In genomic region chr14:23154876-23155587, GRCh38 we compare ENCODE assay signal across 8 cellular contexts. TPM values are rescaled to one million over a fixed set of nuclear protein-coding genes. Genes with fewer than 3 reads are reported as not detected.
DNase-seq lines count a peak whose midpoint lies in the region; ATAC-seq and TF ChIP-seq lines count a peak whose summit lies in the region.

No MANE protein-coding gene starts in this region.

- TF ChIP-seq RAD21 in SK-N-SH (IDR thresholded peaks at IDR 0.05; ENCODE audit: low read length) = no peak

- TF ChIP-seq CTCF in SK-N-SH (IDR thresholded peaks at IDR 0.05) (no peak), osteoblast (IDR thresholded peaks at IDR 0.05; ENCODE audit: extremely low read depth, low read depth, low read length) (no peak), GM13977 (IDR thresholded peaks at IDR 0.05; ENCODE audit: extremely low read depth, insufficient read depth, missing control alignments) (no peak)

- H3F3A ChIP-seq in SK-N-SH (replicated peaks; ENCODE audit: insufficient read depth) = no peaks in the 10 kb centered on the region

- H3K4me2 ChIP-seq in SK-N-SH (no peak overlapping the region), osteoblast (ENCODE audit: insufficient read depth, low read length) (peak overlapping the region; percentile 74)

- H4K20me1 ChIP-seq in SK-N-SH (ENCODE audit: insufficient read depth) (no peaks in the 10 kb centered on the region), osteoblast (ENCODE audit: insufficient read depth, low read length) (no peaks in the 10 kb centered on the region)

- ATAC-seq in HG02885 (IDR thresholded peaks at IDR 0.05; ENCODE audit: poor library complexity, unreplicated experiment) = no peak

- H2AFZ ChIP-seq in SK-N-SH (ENCODE audit: low read depth) = peak overlapping the region; percentile 24; the same call in 1 of the 2 replicates
- H2AFZ ChIP-seq in osteoblast (ENCODE audit: low read length) = peak overlapping the region; percentile 79

- H3K4me3 ChIP-seq in SK-N-SH (ENCODE audit: low read depth in 2 of 2, low read length in 1 of 2) (no peak overlapping the region), osteoblast (ENCODE audit: insufficient read depth, low read length) (peak overlapping the region; percentile 24)

- in situ Hi-C loops in GM13977 (cut with MboI; ENCODE audit: low pct_unique_long_range_greater_than_20kb, low sequenced_read_pairs, unreplicated experiment) = no loop called here

- H3K27me3 ChIP-seq in SK-N-SH (ENCODE audit: insufficient read depth) = peaks cover 9% of the 10 kb centered on the region; the same call in 1 of the 2 replicates
- H3K27me3 ChIP-seq in osteoblast (ENCODE audit: insufficient read depth, low read length) = no peaks in the 10 kb centered on the region

- H3K27ac ChIP-seq in SK-N-SH (ENCODE audit: low read depth in 2 of 2, low read length in 1 of 2) (no peak overlapping the region), osteoblast (ENCODE audit: low read depth, low read length) (peak overlapping the region; percentile 78)

- H3K79me2 ChIP-seq in SK-N-SH (ENCODE audit: insufficient read depth) (no peaks in the 10 kb centered on the region), osteoblast (ENCODE audit: insufficient read depth, low read length) (no peaks in the 10 kb centered on the region)

- 84% methylated on average over 12 of the region's 12 CpGs for WGBS in SK-N-SH (ENCODE audit: low lambda C conversion rate)

- CTCF ChIA-PET in SK-N-SH (lab: Yijun Ruan, JAX) = interaction anchor here (1.0 to 2.4 kb wide), 2 partner anchors 34 to 97 kb away, joined by 3 to 10 read pairs; no protein-coding TSS in a partner anchor

- no peak overlapping the region for H3K9ac ChIP-seq in SK-N-SH

- H3K4me1 ChIP-seq in SK-N-SH (ENCODE audit: control insufficient read depth in 1 of 2, insufficient read depth in 2 of 2, low read depth in 1 of 2, low read length in 1 of 2) (peaks cover 0 to 32% of the 10 kb centered on the region in 2 experiments; a peak in 3 of 4 replicates), osteoblast (ENCODE audit: insufficient read depth, low read length) (peaks cover 23% of the 10 kb centered on the region)

- H3K9me2 ChIP-seq in SK-N-SH = no peaks in the 10 kb centered on the region

- H3K9me3 ChIP-seq in SK-N-SH (no peaks in the 10 kb centered on the region), osteoblast (ENCODE audit: low read depth, low read length) (no peaks in the 10 kb centered on the region)

- TF ChIP-seq EP300 in SK-N-SH (IDR thresholded peaks at IDR 0.05; ENCODE audit: borderline replicate concordance in 1 of 2, low read depth in 1 of 2, low read length in 1 of 2) = no peak

- DNase-seq in HCEC 1CT (peak; percentile 77), SK-N-SH (no peak), glomerular visceral epithelial cell (ENCODE audit: extremely low spot score) (peak; percentile 45), osteoblast (ENCODE audit: insufficient read length, low spot score, missing footprints) (peak; percentile 97), T-helper 1 cell (no peak), GM13977 (ENCODE audit: low spot score) (no peak)
- DNase-seq in stimulated activated CD4-positive, alpha-beta T cell treated with anti-CD3 and anti-CD28 coated beads, Interleukin-4, amount 100 ng/mL, for 24 hours = no peak

- H3K36me3 ChIP-seq in SK-N-SH (replicated peaks in 1 of 2; ENCODE audit: control insufficient read depth in 1 of 2, insufficient read depth in 2 of 2, low read length in 1 of 2) (no peaks in the 10 kb centered on the region), osteoblast (ENCODE audit: insufficient read depth, low read length) (no peaks in the 10 kb centered on the region)

- POLR2A ChIA-PET in SK-N-SH (lab: Yijun Ruan, JAX) = no interaction called here

TF ChIP-seq in SK-N-SH, 30 proteins besides CTCF, POLR2A, EP300 and RAD21:
- TF ChIP-seq MAX (IDR thresholded peaks at IDR 0.05; ENCODE audit: low read depth) (no peak), JUND (IDR thresholded peaks at IDR 0.05) (no peak), CHD2 (IDR thresholded peaks at IDR 0.05; ENCODE audit: low read length, partially characterized antibody) (no peak), MEF2A (IDR thresholded peaks at IDR 0.05; ENCODE audit: borderline replicate concordance, low read depth) (no peak), GATA2 (CRISPR knock-in tag; IDR thresholded peaks at IDR 0.05) (no peak), USF2 (IDR thresholded peaks at IDR 0.05; ENCODE audit: borderline replicate concordance, low read depth, low read length) (no peak), TAF1 (IDR thresholded peaks at IDR 0.05; ENCODE audit: borderline replicate concordance, low read depth, low read length) (no peak), GABPA (IDR thresholded peaks at IDR 0.05; ENCODE audit: low read depth) (no peak), SMC3 (IDR thresholded peaks at IDR 0.05; ENCODE audit: low read depth, low read length) (no peak), ELF1 (IDR thresholded peaks at IDR 0.05) (no peak), USF1 (IDR thresholded peaks at IDR 0.05; ENCODE audit: borderline replicate concordance, low read depth) (no peak), RCOR1 (IDR thresholded peaks at IDR 0.05; ENCODE audit: low read length) (no peak), NRF1 (IDR thresholded peaks at IDR 0.05; ENCODE audit: low read depth, low read length) (no peak), MXI1 (IDR thresholded peaks at IDR 0.05; ENCODE audit: low read depth, low read length) (no peak), RFX5 (IDR thresholded peaks at IDR 0.05; ENCODE audit: low read length) (no peak), YY1 (IDR thresholded peaks at IDR 0.05; ENCODE audit: low read depth) (no peak)

RNA-seq across cellular contexts. Expression of gene SLC7A8, which starts 28.4 kb away (rescaled TPM):
- polyA plus RNA-seq in SK-N-SH (2012; rRNA removed) = 0.96 and 1.4 TPM in 2 replicates
- polyA plus RNA-seq in SK-N-SH (2012; cell fraction: cytosol; rRNA removed) = 0.75 and 1.4 TPM in 2 replicates
- 1.1 and 1.2 TPM in 2 replicates for polyA plus RNA-seq in SK-N-SH (2012; cell fraction: nucleus; rRNA removed)
- total RNA-seq in osteoblast = 4.3 and 10.9 TPM in 2 replicates

RNA-seq across cellular contexts. Expression of gene CEBPE, which starts 36.0 kb away (rescaled TPM):
- not detected in 2 replicates for polyA plus RNA-seq in SK-N-SH (2012; rRNA removed)
- not detected in 2 replicates for polyA plus RNA-seq in SK-N-SH (2012; cell fraction: cytosol; rRNA removed)
- polyA plus RNA-seq in SK-N-SH (2012; cell fraction: nucleus; rRNA removed) = not detected in 2 replicates
- total RNA-seq in osteoblast = not detected in 2 replicates

RNA-seq across cellular contexts. Expression of gene CIROP, which starts 50.2 kb away (rescaled TPM):
- not detected in 2 replicates for polyA plus RNA-seq in SK-N-SH (2012; rRNA removed)
- polyA plus RNA-seq in SK-N-SH (2012; cell fraction: cytosol; rRNA removed) = not detected in 2 replicates
- not detected in 2 replicates for polyA plus RNA-seq in SK-N-SH (2012; cell fraction: nucleus; rRNA removed)
- under 0.01 TPM in 1 of 2 replicates, not detected in the other for total RNA-seq in osteoblast

RNA-seq across cellular contexts. Expression of gene C14orf119, which starts 59.7 kb away (rescaled TPM):
- polyA plus RNA-seq in SK-N-SH (2012; rRNA removed) = 55.2 and 73.3 TPM in 2 replicates
- 58.8 and 59.3 TPM in 2 replicates for polyA plus RNA-seq in SK-N-SH (2012; cell fraction: cytosol; rRNA removed)
- 28.4 and 47.1 TPM in 2 replicates for polyA plus RNA-seq in SK-N-SH (2012; cell fraction: nucleus; rRNA removed)
- 41.5 and 43.1 TPM in 2 replicates for total RNA-seq in osteoblast

Comparison
In these comparisons a context has a peak if more than half of its experiments do, and no peak if none do; other contexts are left out.
1. DNase-seq: peak in HCEC 1CT (single experiment), glomerular visceral epithelial cell (single experiment) and osteoblast (single experiment); none in SK-N-SH (single experiment), stimulated activated CD4-positive, alpha-beta T cell treated with anti-CD3 and anti-CD28 coated beads, Interleukin-4, amount 100 ng/mL, for 24 hours (single experiment), T-helper 1 cell (0 of 5) and GM13977 (single experiment).